ENCODE assay signal across 14 cellular contexts in the genomic region with DNA sequence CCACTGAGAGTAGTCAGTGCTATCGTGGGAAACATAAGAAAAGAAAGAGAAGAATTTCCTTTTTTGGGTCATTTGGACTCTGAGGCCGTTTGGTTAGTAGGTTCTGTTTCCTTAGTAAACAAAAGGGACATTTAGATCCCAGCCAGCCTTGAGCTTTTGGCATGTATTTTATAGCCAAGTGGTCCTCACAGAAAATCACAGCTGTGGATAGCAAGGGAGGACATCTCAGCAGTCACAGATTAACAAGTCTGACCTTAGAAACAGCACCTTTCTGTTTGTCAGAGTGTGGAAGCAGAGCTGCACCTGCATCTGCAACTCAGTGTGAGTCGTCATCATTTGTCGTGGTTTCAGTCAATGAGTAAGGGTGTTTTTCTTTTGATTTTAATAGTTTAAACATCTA. TPM values are rescaled to one million over a fixed set of nuclear protein-coding genes. Genes with fewer than 3 reads are reported as not detected.
DNase-seq lines count a peak whose midpoint lies in the region; ATAC-seq and TF ChIP-seq lines count a peak whose summit lies in the region.
"Had no signal": no experiment of that assay in that cellular context is flagged by ENCODE, and none has a peak within 500 bp of the region (broad histone marks: within the 10 kb centered on the region; RNA-seq: fewer than 3 reads in every experiment).

No MANE protein-coding gene starts in this region.

- TF ChIP-seq CTCF in IMR-90 (conservative IDR thresholded peaks at IDR 0.05; ENCODE audit: low read depth, low read length) (no peak), smooth muscle cell (IDR thresholded peaks at IDR 0.05; ENCODE audit: borderline replicate concordance, insufficient read depth, poor library complexity, severe bottlenecking) (no peak)

- no peak overlapping the region for H4K5ac ChIP-seq in IMR-90 (ENCODE audit: low read depth, low read length)

- intact Hi-C loops in IMR-90 (cut with micrococcal nuclease), result no loop called here

- H4K91ac ChIP-seq in IMR-90 (ENCODE audit: insufficient read depth, low read depth, low read length), result no peak overlapping the region

- no peak overlapping the region for H3K4me3 Mint-ChIP-seq in activated T-cell treated with anti-CD3 and anti-CD28 coated beads, Interleukin-2, amount 50 U/mL, for 24 hours
- H3K4me3 Mint-ChIP-seq: stimulated activated naive CD8-positive, alpha-beta T cell treated with anti-CD3 and anti-CD28 coated beads, Interleukin-15, Interleukin-2, amounts not matched to agents 100 ng/mL and 50 ng/mL, for 24 hours had no signal

- H3K56ac ChIP-seq in IMR-90 (ENCODE audit: extremely low read depth, insufficient read depth, low read length), result no peak overlapping the region

- ATAC-seq in HG02610 (IDR thresholded peaks at IDR 0.05; ENCODE audit: unreplicated experiment) (peak; percentile 52), IMR-90 (ENCODE audit: low read depth) (no peak)

- H3K36me3 ChIP-seq in IMR-90 (ENCODE audit: control insufficient read depth, insufficient read depth, low read length), result peaks cover 32% of the 10 kb centered on the region
- peaks cover 30% of the 10 kb centered on the region for H3K36me3 ChIP-seq in smooth muscle cell (ENCODE audit: low read depth)

- dilution Hi-C loops in IMR-90 (cut with HindIII; ENCODE audit: low sequenced_read_pairs, unreplicated experiment), result no loop called here

- no peak overlapping the region for H3K4ac ChIP-seq in IMR-90 (ENCODE audit: low read depth, low read length)

- H3K4me3 ChIP-seq in IMR-90 (ENCODE audit: insufficient read depth, low read depth, low read length) (no peak overlapping the region), smooth muscle cell (no peak overlapping the region)
- H3K4me3 ChIP-seq: skin epidermis had no signal

- H3K27me3 ChIP-seq in IMR-90 (ENCODE audit: control insufficient read depth, insufficient read depth, low read length) (no peaks in the 10 kb centered on the region), smooth muscle cell (ENCODE audit: low read depth) (no peaks in the 10 kb centered on the region)

- no peak overlapping the region for H2AK5ac ChIP-seq in IMR-90 (ENCODE audit: low read depth, low read length)

- peaks cover 90% of the 10 kb centered on the region for H3K36me3 Mint-ChIP-seq in activated T-cell treated with anti-CD3 and anti-CD28 coated beads, Interleukin-2, amount 50 U/mL, for 24 hours (ENCODE audit: low read depth)

- H3K27me3 Mint-ChIP-seq in activated T-cell treated with anti-CD3 and anti-CD28 coated beads, Interleukin-2, amount 50 U/mL, for 24 hours, result no peaks in the 10 kb centered on the region
- H3K27me3 Mint-ChIP-seq: stimulated activated naive CD8-positive, alpha-beta T cell treated with anti-CD3 and anti-CD28 coated beads, Interleukin-15, Interleukin-2, amounts not matched to agents 100 ng/mL and 50 ng/mL, for 24 hours had no signal

- no peak overlapping the region for H4K8ac ChIP-seq in IMR-90 (ENCODE audit: low read depth in 2 of 2, low read length in 2 of 2)

- no peaks in the 10 kb centered on the region for H3K79me2 ChIP-seq in smooth muscle cell (ENCODE audit: low read depth)

- H2AFZ ChIP-seq in IMR-90 (replicated peaks; ENCODE audit: low read length, poor library complexity), result no peak overlapping the region
- no peak overlapping the region for H2AFZ ChIP-seq in smooth muscle cell (ENCODE audit: low read depth)

- H3K4me1 ChIP-seq in IMR-90 (ENCODE audit: control insufficient read depth, insufficient read depth, low read length), result peaks cover 5% of the 10 kb centered on the region
- no peaks in the 10 kb centered on the region for H3K4me1 ChIP-seq in smooth muscle cell (ENCODE audit: low read depth)

- H3K4me2 ChIP-seq in IMR-90 (ENCODE audit: low read depth, low read length) (no peak overlapping the region), smooth muscle cell (no peak overlapping the region)

- H3K9ac ChIP-seq in IMR-90 (ENCODE audit: low read depth, low read length) (no peak overlapping the region), smooth muscle cell (ENCODE audit: low read depth) (no peak overlapping the region)

- H3K27ac Mint-ChIP-seq in activated T-cell treated with anti-CD3 and anti-CD28 coated beads, Interleukin-2, amount 50 U/mL, for 24 hours, result peak overlapping the region; percentile 79
- H3K27ac Mint-ChIP-seq: stimulated activated naive CD8-positive, alpha-beta T cell treated with anti-CD3 and anti-CD28 coated beads, Interleukin-15, Interleukin-2, amounts not matched to agents 100 ng/mL and 50 ng/mL, for 24 hours had no signal

- H3K23ac ChIP-seq in IMR-90 (ENCODE audit: low read depth, low read length), result no peak overlapping the region

- WGBS in IMR-90 (ENCODE audit: extremely low coverage in 2 of 2, insufficient read length in 1 of 2), 2 experiments, result no CpG with 5 or more reads among the region's 4 CpGs
- WGBS in smooth muscle cell (ENCODE audit: low lambda C conversion rate), result 91% methylated on average over 4 of the region's 4 CpGs

- H3K18ac ChIP-seq in IMR-90 (ENCODE audit: low read depth, low read length), result no peak overlapping the region

- no peak overlapping the region for H2BK15ac ChIP-seq in IMR-90 (ENCODE audit: low read depth, low read length)

- peaks cover 36% of the 10 kb centered on the region for H3K4me1 Mint-ChIP-seq in activated T-cell treated with anti-CD3 and anti-CD28 coated beads, Interleukin-2, amount 50 U/mL, for 24 hours (ENCODE audit: low read depth)

- peaks cover 35 to 41% of the 10 kb centered on the region in 2 experiments for H3K79me1 ChIP-seq in IMR-90 (ENCODE audit: low read depth in 1 of 2, low read length in 2 of 2)

- TF ChIP-seq RAD21 in IMR-90 (IDR thresholded peaks at IDR 0.05; ENCODE audit: low read length), result no peak

- H3K9me3 ChIP-seq in IMR-90 (ENCODE audit: control insufficient read depth, insufficient read depth, low read length) (peaks cover 8% of the 10 kb centered on the region), smooth muscle cell (replicated peaks; ENCODE audit: low read depth) (peaks cover 10% of the 10 kb centered on the region)

- H2AK9ac ChIP-seq in IMR-90 (replicated peaks; ENCODE audit: low read depth, low read length, poor library complexity), result no peak overlapping the region

- H2BK20ac ChIP-seq in IMR-90 (ENCODE audit: low read depth, low read length), result no peak overlapping the region

- in situ Hi-C loops in IMR-90 (cut with MboI; ENCODE audit: low sequenced_read_pairs), result no loop called here

- H4K20me1 ChIP-seq in IMR-90 (ENCODE audit: insufficient read depth, low read length) (peaks cover 11% of the 10 kb centered on the region; the same call in 1 of the 2 replicates), smooth muscle cell (ENCODE audit: low read depth) (peaks cover 53% of the 10 kb centered on the region)

- POLR2A ChIA-PET in IMR-90 (lab: Charles Lee; ENCODE audit: unreplicated experiment), result interaction anchor here (0.7 kb wide), 1 partner anchor 244 kb away, joined by 3 read pairs; no protein-coding TSS in a partner anchor

- H3F3A ChIP-seq in smooth muscle cell (ENCODE audit: low read depth), result no peaks in the 10 kb centered on the region

- H3K9me3 Mint-ChIP-seq in activated T-cell treated with anti-CD3 and anti-CD28 coated beads, Interleukin-2, amount 50 U/mL, for 24 hours, result peaks cover 14% of the 10 kb centered on the region

- no peak for DNase-seq in activated T-cell treated with anti-CD3 and anti-CD28 coated beads, Interleukin-2, amount 50 U/mL, for 24 hours
- DNase-seq in activated T-cell treated with anti-CD3 and anti-CD28 coated beads, Interleukin-2, amount 50 U/mL, for 1 hour, result no peak
- DNase-seq in IMR-90 (peak; percentile 51), putamen (ENCODE audit: low spot score) (peak; percentile 31), ureter (ENCODE audit: low spot score) (no peak), smooth muscle cell (lab: John Stamatoyannopoulos, UW; ENCODE audit: unreplicated experiment) (no peak), NCI-H146 (lab: John Stamatoyannopoulos, UW) (no peak)
- DNase-seq: activated CD4-positive, CD25-positive, alpha-beta regulatory T cell; foreskin fibroblast; NCI-H1417 treated with DMSO at 0.1 percent for 48 hours had no signal

- H2BK5ac ChIP-seq in IMR-90 (ENCODE audit: low read depth, low read length, poor library complexity, severe bottlenecking), result no peak overlapping the region

- no peak for TF ChIP-seq POLR2A in IMR-90 (IDR thresholded peaks at IDR 0.05; ENCODE audit: low read depth, low read length)

- no TSS peak for BruUV-seq in IMR-90 (replicated peaks; lab: Mats Ljungman, UMichigan)

- H2BK120ac ChIP-seq in IMR-90 (ENCODE audit: low read depth, low read length), result no peak overlapping the region

- CTCF ChIA-PET in IMR-90 (lab: Yijun Ruan, JAX), result no interaction called here

- peaks cover 3% of the 10 kb centered on the region; the same call in 1 of the 2 replicates for H3K9me1 ChIP-seq in IMR-90 (ENCODE audit: insufficient read depth, low read length)

- no peak overlapping the region for H3K14ac ChIP-seq in IMR-90 (replicated peaks; ENCODE audit: low read depth, low read length)

- H3K27ac ChIP-seq in IMR-90 (ENCODE audit: insufficient read depth, low read length) (no peak overlapping the region), smooth muscle cell (ENCODE audit: low read depth) (no peak overlapping the region)
- H3K27ac ChIP-seq: RWPE1 had no signal

TF ChIP-seq in IMR-90, 13 proteins besides CTCF, POLR2A, EP300 and RAD21 (continues in another document):
- TF ChIP-seq MAFK (IDR thresholded peaks at IDR 0.05; ENCODE audit: low read depth, low read length) (no peak), CEBPB (IDR thresholded peaks at IDR 0.05; ENCODE audit: low read depth, low read length) (no peak), CHD1 (IDR thresholded peaks at IDR 0.05; ENCODE audit: low read depth, low read length) (no peak), MXI1 (IDR thresholded peaks at IDR 0.05; ENCODE audit: borderline replicate concordance, low read depth, low read length) (no peak), MAZ (IDR thresholded peaks at IDR 0.05; ENCODE audit: borderline replicate concordance, low read depth, low read length) (no peak), SMC3 (IDR thresholded peaks at IDR 0.05; ENCODE audit: low read depth, low read length) (no peak)

RNA-seq across cellular contexts. Expression of a gene that starts 40.5 kb away (rescaled TPM):
- total RNA-seq in IMR-90 (2012; rRNA removed) (20.8 and 28.0 TPM in 2 replicates), ureter (54.5 TPM), smooth muscle cell (17.8 and 22.8 TPM in 2 replicates)
- polyA plus RNA-seq in IMR-90 (2012; rRNA removed) (12.6 and 15.3 TPM in 2 replicates), smooth muscle cell (22.2 and 26.3 TPM in 2 replicates)
- 5.5 and 6.1 TPM in 2 replicates for polyA plus RNA-seq in IMR-90 (2012; cell fraction: cytosol; rRNA removed)
- 6.5 and 20.3 TPM in 2 replicates for polyA plus RNA-seq in IMR-90 (2012; cell fraction: nucleus; rRNA removed; ENCODE audit: low replicate concordance)

RNA-seq across cellular contexts. Expression of a gene that starts 56.2 kb away (rescaled TPM):
- total RNA-seq in IMR-90 (2012; rRNA removed), result under 0.01 TPM in 2 replicates
- 0.17 and 0.31 TPM in 2 replicates for polyA plus RNA-seq in IMR-90 (2012; rRNA removed)
- polyA plus RNA-seq in IMR-90 (2012; cell fraction: cytosol; rRNA removed), result 0.40 TPM in 2 replicates
- polyA plus RNA-seq in IMR-90 (2012; cell fraction: nucleus; rRNA removed; ENCODE audit: low replicate concordance), result 1.1 and 1.4 TPM in 2 replicates
- 16.1 TPM for total RNA-seq in ureter
- total RNA-seq in smooth muscle cell, result 0.27 and 0.36 TPM in 2 replicates
- 0.70 and 0.99 TPM in 2 replicates for polyA plus RNA-seq in smooth muscle cell

Comparison
In these comparisons a context has a peak if more than half of its experiments do, and no peak if none do; other contexts are left out.
1. DNase-seq: peak in IMR-90 (single experiment) and putamen (single experiment); none in activated T-cell treated with anti-CD3 and anti-CD28 coated beads, Interleukin-2, amount 50 U/mL, for 24 hours (single experiment), activated T-cell treated with anti-CD3 and anti-CD28 coated beads, Interleukin-2, amount 50 U/mL, for 1 hour (single experiment), ureter (single experiment), smooth muscle cell (single experiment) and NCI-H146 (single experiment).
2. RNA of a gene that starts 56.2 kb away (total RNA-seq): 16.1 TPM in ureter (single experiment); 0.27 to 0.36 TPM in smooth muscle cell and under 0.01 TPM in IMR-90; every median in the first group is over 10 times any median in the second.